15 cellular contexts compared by ENCODE assay signal in the genomic region with DNA sequence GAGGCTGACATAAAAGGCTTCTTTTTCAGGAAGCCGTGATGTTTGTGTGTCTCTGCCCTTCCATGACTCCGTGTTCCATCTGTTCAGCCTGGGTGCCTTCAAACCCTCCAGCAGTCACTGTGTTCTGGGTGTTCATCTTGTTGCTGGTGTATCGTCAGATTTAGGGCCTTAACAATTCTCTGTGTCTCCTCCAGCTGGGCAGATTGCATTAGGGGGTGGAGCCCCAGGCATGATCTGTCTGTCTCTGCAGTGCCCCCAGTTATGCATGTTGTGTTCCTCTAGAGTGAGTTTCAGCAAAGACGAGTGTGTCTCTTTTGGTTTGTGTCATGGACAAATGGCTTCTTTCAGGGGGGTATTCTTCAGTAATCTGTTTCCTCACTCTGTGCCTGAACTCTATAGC.
A peak's percentile ranks its signal among the peaks of the same experiment; 100 is the strongest.
DNase-seq lines count a peak whose midpoint lies in the region; ATAC-seq and TF ChIP-seq lines count a peak whose summit lies in the region.
"Had no signal": no experiment of that assay in that cellular context is flagged by ENCODE, and none has a peak within 500 bp of the region (broad histone marks: within the 10 kb centered on the region; RNA-seq: fewer than 3 reads in every experiment).

No MANE protein-coding gene starts in this region.

- no peak overlapping the region for H4K5ac ChIP-seq in IMR-90 (ENCODE audit: low read depth, low read length)

- POLR2A ChIA-PET in IMR-90 (lab: Charles Lee; ENCODE audit: unreplicated experiment): no interaction called here
- POLR2A ChIA-PET in CD4-positive, alpha-beta memory T cell (lab: Charles Lee; ENCODE audit: partially characterized antibody): no interaction called here

- no peak overlapping the region for H2BK5ac ChIP-seq in IMR-90 (ENCODE audit: low read depth, low read length, poor library complexity, severe bottlenecking)
- H2BK5ac ChIP-seq in trophoblast cell (ENCODE audit: low read depth, low read length, poor library complexity): no peak overlapping the region

- H3K9ac ChIP-seq in IMR-90 (ENCODE audit: low read depth, low read length) (no peak overlapping the region), trophoblast cell (ENCODE audit: low read length) (no peak overlapping the region)

- TF ChIP-seq POLR2A in IMR-90 (IDR thresholded peaks at IDR 0.05; ENCODE audit: low read depth, low read length): no peak

- no peak overlapping the region for H3K23ac ChIP-seq in IMR-90 (ENCODE audit: low read depth, low read length)
- H3K23ac ChIP-seq in trophoblast cell (ENCODE audit: low read length): no peak overlapping the region

- H3K4me3 ChIP-seq in GM12865 (ENCODE audit: low read depth, low read length): no peak overlapping the region
- H3K4me3 ChIP-seq in IMR-90 (ENCODE audit: insufficient read depth, low read depth, low read length): no peak overlapping the region
- H3K4me3 ChIP-seq in trophoblast cell (ENCODE audit: low read depth, low read length): no peak overlapping the region
- no peak overlapping the region for H3K4me3 ChIP-seq in CD4-positive, alpha-beta memory T cell (ENCODE audit: low read length in 2 of 2)
- H3K4me3 ChIP-seq: dorsolateral prefrontal cortex had no signal

- no peaks in the 10 kb centered on the region for H3K36me3 Mint-ChIP-seq in CD4-positive, alpha-beta memory T cell
- H3K36me3 Mint-ChIP-seq: CD4-positive, CD25-positive, alpha-beta regulatory T cell had no signal

- H3K79me2 ChIP-seq in trophoblast cell (ENCODE audit: control insufficient read depth, insufficient read depth, low read length, poor library complexity): no peaks in the 10 kb centered on the region

- peak overlapping the region; percentile 26 for H2AFZ ChIP-seq in IMR-90 (replicated peaks; ENCODE audit: low read length, poor library complexity)
- H2AFZ ChIP-seq in trophoblast cell (ENCODE audit: insufficient read depth, low read length, poor library complexity): no peak overlapping the region

- in situ Hi-C loops in IMR-90 (cut with MboI; ENCODE audit: low sequenced_read_pairs): no loop called here

- H3K27ac ChIP-seq in IMR-90 (ENCODE audit: insufficient read depth, low read length) (no peak overlapping the region), trophoblast cell (ENCODE audit: low read depth, low read length) (no peak overlapping the region)
- H3K27ac ChIP-seq in CD4-positive, alpha-beta memory T cell (ENCODE audit: low read depth, low read length): no peak overlapping the region

- no peak overlapping the region for H2BK20ac ChIP-seq in IMR-90 (ENCODE audit: low read depth, low read length)

- H3K9me3 ChIP-seq in IMR-90 (ENCODE audit: control insufficient read depth, insufficient read depth, low read length): peaks cover 2% of the 10 kb centered on the region; the same call in 1 of the 2 replicates
- H3K9me3 ChIP-seq in trophoblast cell (ENCODE audit: insufficient read depth, low read depth, low read length): peaks cover 2% of the 10 kb centered on the region
- no peaks in the 10 kb centered on the region for H3K9me3 ChIP-seq in CD4-positive, alpha-beta memory T cell (ENCODE audit: control insufficient read depth in 1 of 2, low read length in 2 of 2)

- ATAC-seq in IMR-90 (ENCODE audit: low read depth) (peak; percentile 72), HG02973 (IDR thresholded peaks at IDR 0.05; ENCODE audit: unreplicated experiment) (no peak)

- no peaks in the 10 kb centered on the region for H3K9me3 Mint-ChIP-seq in CD4-positive, alpha-beta memory T cell
- H3K9me3 Mint-ChIP-seq: activated B cell treated with CpG ODN at 0.5 μM for 24 hours had no signal

- H4K91ac ChIP-seq in IMR-90 (ENCODE audit: insufficient read depth, low read depth, low read length) (no peak overlapping the region), trophoblast cell (ENCODE audit: low read depth, low read length) (no peak overlapping the region)

- no peaks in the 10 kb centered on the region for H3K4me1 Mint-ChIP-seq in CD4-positive, alpha-beta memory T cell
- H3K4me1 Mint-ChIP-seq: activated B cell treated with CpG ODN at 0.5 μM for 24 hours; CD4-positive, CD25-positive, alpha-beta regulatory T cell had no signal

- no peak for TF ChIP-seq RAD21 in IMR-90 (IDR thresholded peaks at IDR 0.05; ENCODE audit: low read length)

- H3K14ac ChIP-seq in IMR-90 (replicated peaks; ENCODE audit: low read depth, low read length) (no peak overlapping the region), trophoblast cell (ENCODE audit: low read length) (no peak overlapping the region)

- H2BK120ac ChIP-seq in IMR-90 (ENCODE audit: low read depth, low read length): peak overlapping the region; percentile 8
- H2BK120ac ChIP-seq in trophoblast cell (ENCODE audit: insufficient read depth, low read length, poor library complexity): no peak overlapping the region

- peaks cover 4 to 6% of the 10 kb centered on the region in 2 donors for H3K27me3 Mint-ChIP-seq in CD4-positive, alpha-beta memory T cell

- intact Hi-C loops in IMR-90 (cut with micrococcal nuclease): no loop called here
- intact Hi-C loops in CD4-positive, alpha-beta memory T cell (cut with micrococcal nuclease): no loop called here

- CTCF ChIA-PET in IMR-90 (lab: Yijun Ruan, JAX): no interaction called here
- CTCF ChIA-PET in CD4-positive, alpha-beta memory T cell (lab: Charles Lee; ENCODE audit: partially characterized antibody): no interaction called here

- H4K20me1 ChIP-seq in IMR-90 (ENCODE audit: insufficient read depth, low read length): no peaks in the 10 kb centered on the region

- DNase-seq in GM12865 (ENCODE audit: low read depth) (peak; percentile 66), IMR-90 (no peak), amniotic epithelial cell (ENCODE audit: low read depth) (peak; percentile 15), trophoblast cell (no peak), NCI-H1436 (lab: John Stamatoyannopoulos, UW) (no peak)
- DNase-seq in stimulated activated CD4-positive, alpha-beta T cell treated with anti-CD3 and anti-CD28 coated beads, Interleukin-4, amount 100 ng/mL, for 1 hour: no peak
- DNase-seq in CD4-positive, alpha-beta memory T cell: no peak
- DNase-seq: activated B cell treated with CpG ODN at 0.5 μM for 24 hours; amygdala; CD4-positive, CD25-positive, alpha-beta regulatory T cell; NCI-H1092 treated with DMSO at 0.1 percent for 48 hours; NCI-H510A treated with DMSO at 0.1 percent for 48 hours; SHP77 treated with DMSO at 0.1 percent for 48 hours had no signal

- H3K4ac ChIP-seq in IMR-90 (ENCODE audit: low read depth, low read length): peak overlapping the region; percentile 4; the same call in 1 of the 2 replicates
- no peak overlapping the region for H3K4ac ChIP-seq in trophoblast cell (ENCODE audit: low read depth, low read length)

- H3K27me3 ChIP-seq in IMR-90 (ENCODE audit: control insufficient read depth, insufficient read depth, low read length): no peaks in the 10 kb centered on the region
- no peaks in the 10 kb centered on the region for H3K27me3 ChIP-seq in trophoblast cell (ENCODE audit: insufficient read depth, low read length)
- H3K27me3 ChIP-seq in CD4-positive, alpha-beta memory T cell (ENCODE audit: insufficient read depth, low read length): no peaks in the 10 kb centered on the region

- no peak overlapping the region for H2AK9ac ChIP-seq in IMR-90 (replicated peaks; ENCODE audit: low read depth, low read length, poor library complexity)

- H4K12ac ChIP-seq in trophoblast cell (ENCODE audit: low read depth, low read length): no peak overlapping the region

- H2BK12ac ChIP-seq in trophoblast cell (ENCODE audit: low read length): no peak overlapping the region

- H3K9me1 ChIP-seq in IMR-90 (ENCODE audit: insufficient read depth, low read length): no peaks in the 10 kb centered on the region

- H3K56ac ChIP-seq in IMR-90 (ENCODE audit: extremely low read depth, insufficient read depth, low read length): no peak overlapping the region

- BruUV-seq in IMR-90 (replicated peaks; lab: Mats Ljungman, UMichigan): no TSS peak

- H4K8ac ChIP-seq in IMR-90 (ENCODE audit: low read depth in 2 of 2, low read length in 2 of 2) (no peak overlapping the region), trophoblast cell (ENCODE audit: low read depth, low read length) (no peak overlapping the region)

- H3K79me1 ChIP-seq in IMR-90 (ENCODE audit: low read depth in 1 of 2, low read length in 2 of 2): no peaks in the 10 kb centered on the region
- no peaks in the 10 kb centered on the region for H3K79me1 ChIP-seq in trophoblast cell (ENCODE audit: low read length)

- no peak overlapping the region for H3K4me3 Mint-ChIP-seq in CD4-positive, alpha-beta memory T cell
- H3K4me3 Mint-ChIP-seq: activated B cell treated with CpG ODN at 0.5 μM for 24 hours; CD4-positive, CD25-positive, alpha-beta regulatory T cell had no signal

- H3K36me3 ChIP-seq in IMR-90 (ENCODE audit: control insufficient read depth, insufficient read depth, low read length) (no peaks in the 10 kb centered on the region), trophoblast cell (ENCODE audit: control insufficient read depth in 1 of 2, insufficient read depth in 2 of 2, low read length in 2 of 2) (no peaks in the 10 kb centered on the region)
- H3K36me3 ChIP-seq in CD4-positive, alpha-beta memory T cell (ENCODE audit: insufficient read depth, low read length): no peaks in the 10 kb centered on the region

- no peak overlapping the region for H2BK15ac ChIP-seq in IMR-90 (ENCODE audit: low read depth, low read length)

- WGBS in IMR-90 (ENCODE audit: extremely low coverage in 2 of 2, insufficient read length in 1 of 2), 2 experiments: no CpG with 5 or more reads among the region's 4 CpGs
- WGBS in trophoblast cell (ENCODE audit: extremely low coverage, insufficient coverage, insufficient read length): no CpG with 5 or more reads among the region's 4 CpGs

- H2AK5ac ChIP-seq in IMR-90 (ENCODE audit: low read depth, low read length): no peak overlapping the region
- H2AK5ac ChIP-seq in trophoblast cell (ENCODE audit: low read length): no peak overlapping the region

- TF ChIP-seq CTCF in GM12865 (IDR thresholded peaks at IDR 0.05; ENCODE audit: insufficient read depth, low read depth, low read length, missing control alignments) (no peak), IMR-90 (conservative IDR thresholded peaks at IDR 0.05; ENCODE audit: low read depth, low read length) (no peak)

- no peak overlapping the region for H3K4me2 ChIP-seq in IMR-90 (ENCODE audit: low read depth, low read length)
- peak overlapping the region; percentile 6 for H3K4me2 ChIP-seq in trophoblast cell (ENCODE audit: low read length)

- H3K4me1 ChIP-seq in IMR-90 (ENCODE audit: control insufficient read depth, insufficient read depth, low read length): peaks cover 3% of the 10 kb centered on the region; the same call in 1 of the 2 replicates
- H3K4me1 ChIP-seq in trophoblast cell (ENCODE audit: control insufficient read depth in 1 of 2, insufficient read depth in 2 of 2, low read length in 2 of 2): peaks cover 0 to 4% of the 10 kb centered on the region in 2 experiments
- H3K4me1 ChIP-seq in CD4-positive, alpha-beta memory T cell (ENCODE audit: insufficient read depth, low read length): no peaks in the 10 kb centered on the region

- H3K18ac ChIP-seq in IMR-90 (ENCODE audit: low read depth, low read length) (no peak overlapping the region), trophoblast cell (ENCODE audit: low read length) (no peak overlapping the region)

- H3K27ac Mint-ChIP-seq in CD4-positive, alpha-beta memory T cell: no peak overlapping the region
- H3K27ac Mint-ChIP-seq: activated B cell treated with CpG ODN at 0.5 μM for 24 hours; CD4-positive, CD25-positive, alpha-beta regulatory T cell had no signal

- dilution Hi-C loops in IMR-90 (cut with HindIII; ENCODE audit: low sequenced_read_pairs, unreplicated experiment): no loop called here

Comparison
In these comparisons a context has a peak if more than half of its experiments do, and no peak if none do; other contexts are left out.
1. DNase-seq: peak in GM12865 (single experiment) and amniotic epithelial cell (single experiment); none in IMR-90 (single experiment), trophoblast cell (0 of 2), stimulated activated CD4-positive, alpha-beta T cell treated with anti-CD3 and anti-CD28 coated beads, Interleukin-4, amount 100 ng/mL, for 1 hour (single experiment), CD4-positive, alpha-beta memory T cell (0 of 5) and NCI-H1436 (single experiment).